25 cellular contexts compared by ENCODE assay signal in the genomic region with DNA sequence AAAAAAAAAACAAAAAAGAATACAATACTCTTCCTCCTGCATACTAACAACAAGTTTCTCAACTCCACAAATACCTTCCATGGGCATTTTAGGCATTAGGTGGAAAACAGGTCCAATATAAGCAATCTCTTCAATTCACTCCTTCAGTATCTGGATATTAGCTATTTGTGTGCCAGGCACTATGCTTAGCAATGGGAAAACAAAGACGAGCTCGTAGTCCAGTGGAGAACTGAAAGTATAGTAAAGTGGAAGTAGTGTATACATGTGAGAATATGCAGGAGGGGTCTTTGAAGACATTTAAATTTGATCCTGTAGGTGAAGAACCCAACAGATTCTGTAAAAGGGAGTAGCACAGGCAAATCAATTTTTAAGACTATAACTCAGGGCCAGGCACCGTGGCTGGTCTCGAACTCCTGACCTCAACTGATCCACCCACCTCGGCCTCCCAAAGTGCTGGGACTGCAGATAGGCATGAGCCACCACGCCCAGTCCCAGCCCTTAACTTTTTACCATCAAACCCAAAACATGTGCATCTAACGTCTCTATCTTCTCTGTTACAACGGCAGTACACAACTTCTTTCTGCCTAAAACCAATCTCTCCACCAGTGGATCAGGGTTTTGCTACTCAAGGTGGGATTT. TPM values are rescaled to one million over a fixed set of nuclear protein-coding genes. Genes with fewer than 3 reads are reported as not detected.
DNase-seq lines count a peak whose midpoint lies in the region; ATAC-seq, FAIRE-seq and TF ChIP-seq lines count a peak whose summit lies in the region.
"Had no signal": no experiment of that assay in that cellular context is flagged by ENCODE, and none has a peak within 500 bp of the region (broad histone marks: within the 10 kb centered on the region; RNA-seq: fewer than 3 reads in every experiment).

No MANE protein-coding gene starts in this region.

- no peak for DNase-seq in activated CD4-positive, alpha-beta T cell treated with anti-CD3 and anti-CD28 coated beads, Interleukin-2, amount 10 ng/mL, durations not matched to agents 7 days and 5 days
- DNase-seq in activated CD4-positive, alpha-beta T cell treated with anti-CD3 and anti-CD28 coated beads, Interleukin-2, amount 50 U/mL, for 48 hours, result no peak
- DNase-seq in OCI-M1 (lab: John Stamatoyannopoulos, UW) (peak; percentile 54), K562 (ENCODE audit: extremely low read depth in 1 of 4, low spot score in 3 of 4) (peak in 3 of 4 experiments; percentile 19 to 60 (median 22)), psoas muscle (no peak), NCI-H187 treated with DMSO at 0.1 percent for 48 hours (lab: John Stamatoyannopoulos, UW) (no peak), GM19239 (ENCODE audit: insufficient read length, low spot score) (no peak)
- DNase-seq: activated CD8-positive, alpha-beta T cell treated with anti-CD3 and anti-CD28 coated beads, Interleukin-2, amount 10 ng/mL, durations not matched to agents 7 days and 5 days; activated naive CD4-positive, alpha-beta T cell treated with anti-CD3 and anti-CD28 coated beads, Interleukin-2, amount 50 U/mL, for 16 hours; activated T-cell treated with anti-CD3 and anti-CD28 coated beads, Interleukin-2, amount 50 U/mL, for 24 hours; colonic mucosa; GM23248; hippocampal formation; NCI-H2227 treated with DMSO at 0.1 percent for 48 hours; small intestine; stimulated activated CD4-positive, alpha-beta T cell treated with anti-CD3 and anti-CD28 coated beads, Interleukin-4, amount 100 ng/mL, for 24 hours; T-helper 1 cell had no signal

- POLR2A ChIA-PET in activated CD4-positive, alpha-beta T cell treated with anti-CD3 and anti-CD28 coated beads, Interleukin-2, amount 10 ng/mL, durations not matched to agents 7 days and 5 days (lab: Charles Lee), result no interaction called here
- POLR2A ChIA-PET in K562 (lab: Yijun Ruan, JAX), result interaction anchor here (0.7 kb wide), 1 partner anchor 9 kb away, joined by 3 read pairs; no protein-coding TSS in a partner anchor

- H3K9me3 Mint-ChIP-seq in activated CD4-positive, alpha-beta T cell treated with anti-CD3 and anti-CD28 coated beads, Interleukin-2, amount 10 ng/mL, durations not matched to agents 7 days and 5 days, result no peaks in the 10 kb centered on the region
- H3K9me3 Mint-ChIP-seq: activated T-cell treated with anti-CD3 and anti-CD28 coated beads, Interleukin-2, amount 50 U/mL, for 24 hours had no signal

- peaks cover 49% of the 10 kb centered on the region for H3K36me3 ChIP-seq in K562 (ENCODE audit: control insufficient read depth, insufficient read depth, low read length)
- H3K36me3 ChIP-seq in psoas muscle (ENCODE audit: insufficient read depth in 1 of 2, low read depth in 1 of 2), result peaks cover 2 to 41% of the 10 kb centered on the region in 2 donors
- H3K36me3 ChIP-seq: colonic mucosa had no signal

- no peaks in the 10 kb centered on the region for H3K9me1 ChIP-seq in K562 (ENCODE audit: control insufficient read depth, insufficient read depth, low read length)

- TF ChIP-seq RAD21 in K562 (CRISPR knock-in tag; conservative IDR thresholded peaks at IDR 0.05 in 1 of 2, IDR thresholded peaks at IDR 0.05 in 1 of 2), result no peak

- TF ChIP-seq CTCF in K562 (IDR thresholded peaks at IDR 0.05 in 2 of 3, conservative IDR thresholded peaks at IDR 0.05 in 1 of 3; ENCODE audit: insufficient read depth in 2 of 3, low read depth in 1 of 3, low read length in 3 of 3) (no peak), psoas muscle (IDR thresholded peaks at IDR 0.05) (no peak)

- H3K27me3 Mint-ChIP-seq in activated CD4-positive, alpha-beta T cell treated with anti-CD3 and anti-CD28 coated beads, Interleukin-2, amount 10 ng/mL, durations not matched to agents 7 days and 5 days, result no peaks in the 10 kb centered on the region
- H3K27me3 Mint-ChIP-seq: activated T-cell treated with anti-CD3 and anti-CD28 coated beads, Interleukin-2, amount 50 U/mL, for 24 hours; progenitor cell of endocrine pancreas had no signal

- TF ChIP-seq EP300 in K562 (IDR thresholded peaks at IDR 0.05; ENCODE audit: low read length), result no peak

- no peak overlapping the region for H2AFZ ChIP-seq in K562 (ENCODE audit: low read depth, low read length)
- H2AFZ ChIP-seq: GM23248 had no signal

- H3K4me3 ChIP-seq in K562 (no peak overlapping the region), psoas muscle (no peak overlapping the region)
- H3K4me3 ChIP-seq: BLaER1 treated with 17β-estradiol and CSF1 and Interleukin-3, amounts not matched to agents 10 nM and 100 nM; colonic mucosa; GM23248 had no signal

- intact Hi-C loops in K562 (cut with micrococcal nuclease) (loop anchor here (5.0 kb wide), 1 partner anchor 40 kb away; no protein-coding TSS in a partner anchor), psoas muscle (cut with DNase I) (no loop called here)

- no TSS peak for BruUV-seq in K562 (replicated peaks; lab: Mats Ljungman, UMichigan)

- H3K4me1 Mint-ChIP-seq in activated CD4-positive, alpha-beta T cell treated with anti-CD3 and anti-CD28 coated beads, Interleukin-2, amount 10 ng/mL, durations not matched to agents 7 days and 5 days, result peaks cover 50% of the 10 kb centered on the region

- CTCF ChIA-PET in activated CD4-positive, alpha-beta T cell treated with anti-CD3 and anti-CD28 coated beads, Interleukin-2, amount 10 ng/mL, durations not matched to agents 7 days and 5 days (lab: Charles Lee), result interaction anchor here (3.3 kb wide), 1 partner anchor 10 kb away, joined by 19 read pairs; the partner anchor contains the start of gene HECTD1
- CTCF ChIA-PET in K562 (lab: Yijun Ruan, JAX; ENCODE audit: low intra/inter-chr PET ratio), result no interaction called here

- H3K27ac Mint-ChIP-seq in activated CD4-positive, alpha-beta T cell treated with anti-CD3 and anti-CD28 coated beads, Interleukin-2, amount 10 ng/mL, durations not matched to agents 7 days and 5 days, result peak overlapping the region; percentile 16

- H3K79me2 ChIP-seq in K562 (ENCODE audit: control insufficient read depth, insufficient read depth, low read length), result peaks cover 82% of the 10 kb centered on the region

- H3K27me3 ChIP-seq in K562 (ENCODE audit: control insufficient read depth in 2 of 2, insufficient read depth in 2 of 2, low read length in 2 of 2) (no peaks in the 10 kb centered on the region), psoas muscle (ENCODE audit: insufficient read depth in 3 of 3, low read length in 2 of 3) (no peaks in the 10 kb centered on the region)
- H3K27me3 ChIP-seq: BLaER1 treated with 17β-estradiol and CSF1 and Interleukin-3, amounts not matched to agents 10 nM and 100 nM; colonic mucosa had no signal

- peaks cover 11% of the 10 kb centered on the region; the same call in 1 of the 2 replicates for H4K20me1 ChIP-seq in K562 (replicated peaks; ENCODE audit: control insufficient read depth, insufficient read depth, low read length)

- peak overlapping the region; percentile 1; the same call in 1 of the 2 replicates for H3K4me2 ChIP-seq in K562 (ENCODE audit: insufficient read depth, low read length)

- no peak for TF ChIP-seq POLR2A in K562 (conservative IDR thresholded peaks at IDR 0.05)

- H3K4me3 Mint-ChIP-seq in activated CD4-positive, alpha-beta T cell treated with anti-CD3 and anti-CD28 coated beads, Interleukin-2, amount 10 ng/mL, durations not matched to agents 7 days and 5 days, result no peak overlapping the region
- H3K4me3 Mint-ChIP-seq: activated CD8-positive, alpha-beta T cell treated with anti-CD3 and anti-CD28 coated beads, Interleukin-2, amount 10 ng/mL, durations not matched to agents 7 days and 5 days; activated T-cell treated with anti-CD3 and anti-CD28 coated beads, Interleukin-2, amount 50 U/mL, for 24 hours had no signal

- peaks cover 37% of the 10 kb centered on the region for H3K36me3 Mint-ChIP-seq in activated CD4-positive, alpha-beta T cell treated with anti-CD3 and anti-CD28 coated beads, Interleukin-2, amount 10 ng/mL, durations not matched to agents 7 days and 5 days (ENCODE audit: low read depth)

- H3K9me3 ChIP-seq in K562 (replicated peaks; ENCODE audit: control insufficient read depth, insufficient read depth, low read depth, low read length) (no peaks in the 10 kb centered on the region), psoas muscle (no peaks in the 10 kb centered on the region)
- H3K9me3 ChIP-seq: BLaER1 treated with 17β-estradiol and CSF1 and Interleukin-3, amounts not matched to agents 10 nM and 100 nM; colonic mucosa had no signal

- no peak for FAIRE-seq in K562 (lab: Jason Lieb, UNC)
- FAIRE-seq in GM19239 (lab: Jason Lieb, UNC), result no peak
- FAIRE-seq: A204.1, keratinocyte, small intestine, urothelium cell line had no signal

- H3K9ac ChIP-seq in K562 (ENCODE audit: insufficient read depth in 1 of 2, low read depth in 2 of 2, low read length in 2 of 2), result peak overlapping the region in 1 of 2 experiments; percentile 69; a peak in 2 of 4 replicates
- H3K9ac ChIP-seq: BLaER1 treated with 17β-estradiol and CSF1 and Interleukin-3, amounts not matched to agents 10 nM and 100 nM; GM23248 had no signal

- 22% methylated on average over 8 of the region's 8 CpGs for WGBS in K562 (ENCODE audit: insufficient coverage, low coverage, missing lambda C conversion rate)
- WGBS in psoas muscle, 3 donors, result 76 to 84% (median 82%) methylated on average over 8 of the region's 8 CpGs

- in situ Hi-C loops in K562 (cut with MboI), result no loop called here

- ATAC-seq in K562, result peak; percentile 62
- no peak for ATAC-seq in psoas muscle
- ATAC-seq in HG02852 (IDR thresholded peaks at IDR 0.05; ENCODE audit: unreplicated experiment), result no peak
- ATAC-seq: activated CD8-positive, alpha-beta T cell treated with anti-CD3 and anti-CD28 coated beads, Interleukin-2, amount 10 ng/mL, durations not matched to agents 7 days and 5 days; Right ventricle myocardium inferior had no signal

- H3K27ac ChIP-seq in K562 (ENCODE audit: extremely low read depth, low read depth, low read length) (peak overlapping the region; percentile 39; the same call in 1 of the 3 replicates), psoas muscle (peak overlapping the region; percentile 68)
- H3K27ac ChIP-seq: colonic mucosa, GM23248, VCaP had no signal

- peaks cover 6 to 35% of the 10 kb centered on the region in 2 experiments for H3K4me1 ChIP-seq in K562 (replicated peaks in 1 of 2; ENCODE audit: control insufficient read depth in 2 of 2, insufficient read depth in 2 of 2, low read length in 2 of 2)
- H3K4me1 ChIP-seq in psoas muscle, result peaks cover 76% of the 10 kb centered on the region
- H3K4me1 ChIP-seq: colonic mucosa had no signal

RNA-seq across cellular contexts. Expression of gene HECTD1, which starts 10.6 kb away (rescaled TPM):
- 100 to 1,000 TPM in 1 of 2 experiments, 10 to 100 TPM in 1; 97.2 to 110 TPM for total RNA-seq in activated CD4-positive, alpha-beta T cell treated with anti-CD3 and anti-CD28 coated beads, Interleukin-2, amount 10 ng/mL, durations not matched to agents 7 days and 5 days
- total RNA-seq in K562 (2011; cell fraction: chromatin; rRNA removed; ENCODE audit: low replicate concordance), result 177 and 415 TPM in 2 replicates
- 74.5 and 93.7 TPM in 2 replicates for total RNA-seq in K562 (2011; cell fraction: nucleolus; rRNA removed)
- total RNA-seq in K562 (2011; cell fraction: nucleoplasm; rRNA removed), result 146 and 178 TPM in 2 replicates
- total RNA-seq in K562 (2014; rRNA removed), result 78.1 and 78.8 TPM in 2 replicates
- 111 and 118 TPM in 2 replicates for total RNA-seq in K562 (2014; rRNA removed; fragmentation: Illumina TruSeq; extraction: Trizol)
- total RNA-seq in K562 (2015; rRNA removed; fragmentation: Illumina TruSeq; extraction: Trizol), result 101 and 107 TPM in 2 replicates
- total RNA-seq in K562 (2021), result 90.4 and 90.9 TPM in 2 replicates
- polyA plus RNA-seq in K562 (2011; rRNA removed), result 91.9 and 96.3 TPM in 2 replicates
- polyA plus RNA-seq in K562 (2011; cell fraction: cytosol; rRNA removed), result 33.4 and 48.7 TPM in 2 replicates
- 139 and 144 TPM in 2 replicates for polyA plus RNA-seq in K562 (2011; cell fraction: nucleus; rRNA removed)
- 50.0 and 52.2 TPM in 2 replicates for polyA plus RNA-seq in K562 (2012)
- polyA plus RNA-seq in K562 (2014; fragmentation: Illumina TruSeq; extraction: Trizol), result 56.5 and 62.8 TPM in 2 replicates
- 10 to 100 TPM; 27.9 to 37.2 TPM for polyA plus RNA-seq in K562 (2014; fragmentation: Nextera tagmentation; extraction: Ambion mirVana)
- polyA plus RNA-seq in K562 (2014; rRNA removed), result 47.9 and 48.0 TPM in 2 replicates
- polyA minus RNA-seq in K562 (2011; rRNA and poly(A)+ RNA removed), result 333 and 390 TPM in 2 replicates
- polyA minus RNA-seq in K562 (2011; cell fraction: cytosol; rRNA and poly(A)+ RNA removed), result 93.5 and 122 TPM in 2 replicates
- 108 and 146 TPM in 2 replicates for polyA minus RNA-seq in K562 (2011; cell fraction: nucleus; rRNA and poly(A)+ RNA removed)
- total RNA-seq in psoas muscle, result 100 to 1,000 TPM; 189 to 405 (median 301) TPM
- 100 to 1,000 TPM; 151 to 217 (median 188) TPM for polyA plus RNA-seq in psoas muscle

Comparison
In these comparisons a context has a peak if more than half of its experiments do, and no peak if none do; other contexts are left out.
1. DNase-seq: peak in OCI-M1 (single experiment) and K562 (3 of 4); none in activated CD4-positive, alpha-beta T cell treated with anti-CD3 and anti-CD28 coated beads, Interleukin-2, amount 10 ng/mL, durations not matched to agents 7 days and 5 days (single experiment), activated CD4-positive, alpha-beta T cell treated with anti-CD3 and anti-CD28 coated beads, Interleukin-2, amount 50 U/mL, for 48 hours (0 of 2), psoas muscle (0 of 2), NCI-H187 treated with DMSO at 0.1 percent for 48 hours (single experiment) and GM19239 (single experiment).